18 cellular contexts compared by ENCODE assay signal in the genomic region with DNA sequence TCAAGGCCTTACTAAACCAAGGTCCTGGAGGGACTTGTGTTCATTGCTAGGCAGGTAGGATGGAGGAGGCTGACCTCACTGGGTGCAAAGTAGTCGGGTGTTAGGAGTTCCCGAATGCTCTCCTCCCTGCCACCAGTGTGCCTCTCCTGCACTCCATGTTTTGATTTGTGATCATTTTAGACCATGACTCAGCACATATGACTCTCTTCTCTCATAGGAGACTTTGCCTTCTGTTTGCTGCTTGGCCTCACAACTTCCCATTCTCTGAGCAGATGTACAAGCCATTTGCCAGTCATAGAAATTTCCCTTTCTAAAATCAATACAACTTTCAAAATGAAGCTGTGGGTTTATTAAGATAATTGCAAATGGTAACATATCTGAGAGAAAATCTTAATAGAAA. TPM values are rescaled to one million over a fixed set of nuclear protein-coding genes. Genes with fewer than 3 reads are reported as not detected.
DNase-seq lines count a peak whose midpoint lies in the region; ATAC-seq, FAIRE-seq and TF ChIP-seq lines count a peak whose summit lies in the region.
"Had no signal": no experiment of that assay in that cellular context is flagged by ENCODE, and none has a peak within 500 bp of the region (broad histone marks: within the 10 kb centered on the region; RNA-seq: fewer than 3 reads in every experiment).

No MANE protein-coding gene starts in this region.

- H4K20me1 ChIP-seq in IMR-90 (ENCODE audit: insufficient read depth, low read length) (no peaks in the 10 kb centered on the region), K562 (replicated peaks; ENCODE audit: control insufficient read depth, insufficient read depth, low read length) (no peaks in the 10 kb centered on the region)

- no CpG with 5 or more reads among the region's 2 CpGs for WGBS in IMR-90 (ENCODE audit: extremely low coverage in 2 of 2, insufficient read length in 1 of 2), 2 experiments
- 0% methylated on average over 2 of the region's 2 CpGs for WGBS in K562 (ENCODE audit: insufficient coverage, low coverage, missing lambda C conversion rate)

- peaks cover 12% of the 10 kb centered on the region for H3K4me1 Mint-ChIP-seq in glutamatergic neuron (ENCODE audit: low read depth, unreplicated experiment)
- H3K4me1 Mint-ChIP-seq: stimulated activated naive B cell treated with anti-CD40 and anti-IgM and Interleukin-4, amounts not matched to agents 10 μg/mL and 1 μg/mL and 100 μg/mL, for 72 hours had no signal

- no peak overlapping the region for H3K4me3 Mint-ChIP-seq in glutamatergic neuron (ENCODE audit: unreplicated experiment)
- H3K4me3 Mint-ChIP-seq: stimulated activated naive B cell treated with anti-CD40 and anti-IgM and Interleukin-4, amounts not matched to agents 10 μg/mL and 1 μg/mL and 100 μg/mL, for 72 hours had no signal

- H3K9ac ChIP-seq in IMR-90 (ENCODE audit: low read depth, low read length): no peak overlapping the region
- H3K9ac ChIP-seq in K562 (ENCODE audit: insufficient read depth in 1 of 2, low read depth in 2 of 2, low read length in 2 of 2): no peak overlapping the region

- H2BK20ac ChIP-seq in IMR-90 (ENCODE audit: low read depth, low read length): peak overlapping the region; percentile 83

- H3K4me1 ChIP-seq in IMR-90 (ENCODE audit: control insufficient read depth, insufficient read depth, low read length): peaks cover 8% of the 10 kb centered on the region
- no peaks in the 10 kb centered on the region for H3K4me1 ChIP-seq in K562 (replicated peaks in 1 of 2; ENCODE audit: control insufficient read depth in 2 of 2, insufficient read depth in 2 of 2, low read length in 2 of 2)
- H3K4me1 ChIP-seq: colonic mucosa, pancreas had no signal

- peak overlapping the region; percentile 1; the same call in 1 of the 3 replicates for H2BK15ac ChIP-seq in IMR-90 (ENCODE audit: low read depth, low read length)

- H2AK9ac ChIP-seq in IMR-90 (replicated peaks; ENCODE audit: low read depth, low read length, poor library complexity): peak overlapping the region; percentile 68

- POLR2A ChIA-PET in IMR-90 (lab: Charles Lee; ENCODE audit: unreplicated experiment) (no interaction called here), K562 (lab: Yijun Ruan, JAX) (no interaction called here)

- H3K27ac ChIP-seq in IMR-90 (ENCODE audit: insufficient read depth, low read length): no peak overlapping the region
- H3K27ac ChIP-seq in K562 (ENCODE audit: extremely low read depth, low read depth, low read length): no peak overlapping the region
- H3K27ac ChIP-seq: colonic mucosa, pancreas, RWPE1 had no signal

- H3K4ac ChIP-seq in IMR-90 (ENCODE audit: low read depth, low read length): peak overlapping the region; percentile 73

- intact Hi-C loops in IMR-90 (cut with micrococcal nuclease): no loop called here
- intact Hi-C loops in K562 (cut with micrococcal nuclease): no loop called here

- H3K18ac ChIP-seq in IMR-90 (ENCODE audit: low read depth, low read length): peak overlapping the region; percentile 92

- H3K27me3 ChIP-seq in IMR-90 (ENCODE audit: control insufficient read depth, insufficient read depth, low read length): no peaks in the 10 kb centered on the region
- no peaks in the 10 kb centered on the region for H3K27me3 ChIP-seq in K562 (ENCODE audit: control insufficient read depth in 2 of 2, insufficient read depth in 2 of 2, low read length in 2 of 2)
- H3K27me3 ChIP-seq: colonic mucosa, pancreas had no signal

- peak overlapping the region; percentile 60 for H3K14ac ChIP-seq in IMR-90 (replicated peaks; ENCODE audit: low read depth, low read length)

- TF ChIP-seq RAD21 in IMR-90 (IDR thresholded peaks at IDR 0.05; ENCODE audit: low read length): no peak
- TF ChIP-seq RAD21 in K562 (CRISPR knock-in tag; conservative IDR thresholded peaks at IDR 0.05 in 1 of 2, IDR thresholded peaks at IDR 0.05 in 1 of 2): no peak

- no peaks in the 10 kb centered on the region for H3K36me3 Mint-ChIP-seq in glutamatergic neuron (ENCODE audit: unreplicated experiment)
- H3K36me3 Mint-ChIP-seq: stimulated activated naive B cell treated with anti-CD40 and anti-IgM and Interleukin-4, amounts not matched to agents 10 μg/mL and 1 μg/mL and 100 μg/mL, for 72 hours had no signal

- no peaks in the 10 kb centered on the region for H3K9me1 ChIP-seq in IMR-90 (ENCODE audit: insufficient read depth, low read length)
- H3K9me1 ChIP-seq in K562 (ENCODE audit: control insufficient read depth, insufficient read depth, low read length): no peaks in the 10 kb centered on the region

- no peak for TF ChIP-seq POLR2A in IMR-90 (IDR thresholded peaks at IDR 0.05; ENCODE audit: low read depth, low read length)
- no peak for TF ChIP-seq POLR2A in K562 (conservative IDR thresholded peaks at IDR 0.05)

- peak overlapping the region; percentile 58; the same call in 1 of the 2 replicates for H4K91ac ChIP-seq in IMR-90 (ENCODE audit: insufficient read depth, low read depth, low read length)

- no peak for FAIRE-seq in K562 (lab: Jason Lieb, UNC)
- FAIRE-seq: pancreas had no signal

- no peak overlapping the region for H2AK5ac ChIP-seq in IMR-90 (ENCODE audit: low read depth, low read length)

- H3K79me1 ChIP-seq in IMR-90 (ENCODE audit: low read depth in 1 of 2, low read length in 2 of 2): no peaks in the 10 kb centered on the region

- in situ Hi-C loops in IMR-90 (cut with MboI; ENCODE audit: low sequenced_read_pairs) (no loop called here), K562 (cut with MboI) (no loop called here)

- peak overlapping the region; percentile 87 for H2AFZ ChIP-seq in IMR-90 (replicated peaks; ENCODE audit: low read length, poor library complexity)
- H2AFZ ChIP-seq in K562 (ENCODE audit: low read depth, low read length): no peak overlapping the region

- H3K23ac ChIP-seq in IMR-90 (ENCODE audit: low read depth, low read length): 0 out of 2 replicates have a peak overlapping the region, but pooled peaks have one; percentile 29

- H3K4me2 ChIP-seq in IMR-90 (ENCODE audit: low read depth, low read length) (no peak overlapping the region), K562 (ENCODE audit: insufficient read depth, low read length) (no peak overlapping the region)

- H3K36me3 ChIP-seq in IMR-90 (ENCODE audit: control insufficient read depth, insufficient read depth, low read length) (no peaks in the 10 kb centered on the region), K562 (ENCODE audit: control insufficient read depth, insufficient read depth, low read length) (no peaks in the 10 kb centered on the region)
- H3K36me3 ChIP-seq: colonic mucosa, pancreas had no signal

- ATAC-seq in IMR-90 (ENCODE audit: low read depth): peak; percentile 65; the same call in 1 of the 2 replicates
- ATAC-seq in K562: no peak
- ATAC-seq in HG03460 (IDR thresholded peaks at IDR 0.05; ENCODE audit: unreplicated experiment): no peak
- ATAC-seq: pancreas; stimulated activated naive B cell treated with anti-CD40 and anti-IgM and Interleukin-4, amounts not matched to agents 10 μg/mL and 1 μg/mL and 100 μg/mL, for 72 hours had no signal

- BruUV-seq in IMR-90 (replicated peaks; lab: Mats Ljungman, UMichigan) (no TSS peak), K562 (replicated peaks; lab: Mats Ljungman, UMichigan) (no TSS peak)

- CTCF ChIA-PET in IMR-90 (lab: Yijun Ruan, JAX) (no interaction called here), K562 (lab: Yijun Ruan, JAX; ENCODE audit: low intra/inter-chr PET ratio) (interaction anchor here (0.6 kb wide), 1 partner anchor 32 kb away, joined by 4 read pairs; no protein-coding TSS in a partner anchor)

- no peaks in the 10 kb centered on the region for H3K9me3 ChIP-seq in IMR-90 (ENCODE audit: control insufficient read depth, insufficient read depth, low read length)
- H3K9me3 ChIP-seq in K562 (replicated peaks; ENCODE audit: control insufficient read depth, insufficient read depth, low read depth, low read length): no peaks in the 10 kb centered on the region
- H3K9me3 ChIP-seq: colonic mucosa, pancreas had no signal

- dilution Hi-C loops in IMR-90 (cut with HindIII; ENCODE audit: low sequenced_read_pairs, unreplicated experiment): no loop called here

- H3K79me2 ChIP-seq in K562 (ENCODE audit: control insufficient read depth, insufficient read depth, low read length): no peaks in the 10 kb centered on the region

- peak overlapping the region; percentile 1 to 74; a peak in 3 of 4 replicates for H4K8ac ChIP-seq in IMR-90 (ENCODE audit: low read depth in 2 of 2, low read length in 2 of 2)

- no peak overlapping the region for H3K4me3 ChIP-seq in IMR-90 (ENCODE audit: insufficient read depth, low read depth, low read length)
- H3K4me3 ChIP-seq in K562: no peak overlapping the region
- H3K4me3 ChIP-seq: colonic mucosa, pancreas had no signal

- peak overlapping the region; percentile 38 for H3K27ac Mint-ChIP-seq in glutamatergic neuron (ENCODE audit: unreplicated experiment)
- H3K27ac Mint-ChIP-seq: stimulated activated naive B cell treated with anti-CD40 and anti-IgM and Interleukin-4, amounts not matched to agents 10 μg/mL and 1 μg/mL and 100 μg/mL, for 72 hours had no signal

- no peak overlapping the region for H3K56ac ChIP-seq in IMR-90 (ENCODE audit: extremely low read depth, insufficient read depth, low read length)

- peak; percentile 3 for DNase-seq in AG08395 (ENCODE audit: low spot score)
- DNase-seq in IMR-90: peak; percentile 49
- no peak for DNase-seq in K562 (ENCODE audit: extremely low read depth in 1 of 4, low spot score in 3 of 4)
- DNase-seq in glutamatergic neuron: no peak
- no peak for DNase-seq in mucosa of gallbladder (ENCODE audit: low spot score)
- DNase-seq in GDM1 (lab: John Stamatoyannopoulos, UW): no peak
- DNase-seq in stimulated activated CD4-positive, alpha-beta T cell treated with anti-CD3 and anti-CD28 coated beads, Interleukin-2, amount 100 ng/mL, for 24 hours: no peak
- DNase-seq: activated CD4-positive, CD25-positive, alpha-beta regulatory T cell; AML-193; amniotic stem cell; colonic mucosa; hippocampal formation; NCI-H526 treated with DMSO at 0.1 percent for 48 hours; pancreas; stimulated activated naive B cell treated with anti-CD40 and anti-IgM and Interleukin-4, amounts not matched to agents 10 μg/mL and 1 μg/mL and 100 μg/mL, for 72 hours; T-helper 1 cell had no signal

- TF ChIP-seq CTCF in IMR-90 (conservative IDR thresholded peaks at IDR 0.05; ENCODE audit: low read depth, low read length) (no peak), K562 (IDR thresholded peaks at IDR 0.05 in 2 of 3, conservative IDR thresholded peaks at IDR 0.05 in 1 of 3; ENCODE audit: insufficient read depth in 2 of 3, low read depth in 1 of 3, low read length in 3 of 3) (no peak), glutamatergic neuron (IDR thresholded peaks at IDR 0.05; ENCODE audit: partially characterized antibody, unreplicated experiment) (no peak)

- peak overlapping the region; percentile 32 for H2BK5ac ChIP-seq in IMR-90 (ENCODE audit: low read depth, low read length, poor library complexity, severe bottlenecking)

- peaks cover 2% of the 10 kb centered on the region for H3K9me3 Mint-ChIP-seq in glutamatergic neuron (ENCODE audit: unreplicated experiment)
- H3K9me3 Mint-ChIP-seq: stimulated activated naive B cell treated with anti-CD40 and anti-IgM and Interleukin-4, amounts not matched to agents 10 μg/mL and 1 μg/mL and 100 μg/mL, for 72 hours had no signal

- no peak overlapping the region; the same call in 1 of the 2 replicates for H4K5ac ChIP-seq in IMR-90 (ENCODE audit: low read depth, low read length)

- no peak for TF ChIP-seq EP300 in K562 (IDR thresholded peaks at IDR 0.05; ENCODE audit: low read length)

- peaks cover 1% of the 10 kb centered on the region for H3K27me3 Mint-ChIP-seq in glutamatergic neuron (ENCODE audit: unreplicated experiment)
- H3K27me3 Mint-ChIP-seq: stimulated activated naive B cell treated with anti-CD40 and anti-IgM and Interleukin-4, amounts not matched to agents 10 μg/mL and 1 μg/mL and 100 μg/mL, for 72 hours had no signal

- H2BK120ac ChIP-seq in IMR-90 (ENCODE audit: low read depth, low read length): peak overlapping the region; percentile 79

RNA-seq across cellular contexts. Expression of a gene that starts 46.6 kb away (rescaled TPM):
- total RNA-seq in IMR-90 (2012; rRNA removed): 63.9 and 71.2 TPM in 2 replicates
- polyA plus RNA-seq in IMR-90 (2012; rRNA removed): 23.6 and 26.4 TPM in 2 replicates
- 17.8 and 17.9 TPM in 2 replicates for polyA plus RNA-seq in IMR-90 (2012; cell fraction: cytosol; rRNA removed)
- polyA plus RNA-seq in IMR-90 (2012; cell fraction: nucleus; rRNA removed; ENCODE audit: low replicate concordance): 42.5 and 141 TPM in 2 replicates
- not detected in 2 replicates for total RNA-seq in K562 (2011; cell fraction: chromatin; rRNA removed; ENCODE audit: low replicate concordance)
- not detected in 2 replicates for total RNA-seq in K562 (2011; cell fraction: nucleolus; rRNA removed)
- total RNA-seq in K562 (2011; cell fraction: nucleoplasm; rRNA removed): 0.61 TPM in 1 of 2 replicates, not detected in the other
- not detected in 2 replicates for total RNA-seq in K562 (2014; rRNA removed)
- not detected in 2 replicates for total RNA-seq in K562 (2014; rRNA removed; fragmentation: Illumina TruSeq; extraction: Trizol)
- not detected in 2 replicates for total RNA-seq in K562 (2015; rRNA removed; fragmentation: Illumina TruSeq; extraction: Trizol)
- total RNA-seq in K562 (2021): 0.13 TPM in 1 of 2 replicates, not detected in the other
- 0.18 TPM in 1 of 2 replicates, not detected in the other for polyA plus RNA-seq in K562 (2011; rRNA removed)
- polyA plus RNA-seq in K562 (2011; cell fraction: cytosol; rRNA removed): 0.07 TPM in 1 of 2 replicates, not detected in the other
- polyA plus RNA-seq in K562 (2011; cell fraction: nucleus; rRNA removed): 0.18 TPM in 1 of 2 replicates, not detected in the other
- polyA plus RNA-seq in K562 (2012): not detected in 2 replicates
- not detected in 2 replicates for polyA plus RNA-seq in K562 (2014; fragmentation: Illumina TruSeq; extraction: Trizol)
- not detected for polyA plus RNA-seq in K562 (2014; fragmentation: Nextera tagmentation; extraction: Ambion mirVana)
- not detected in 2 replicates for polyA plus RNA-seq in K562 (2014; rRNA removed)
- polyA minus RNA-seq in K562 (2011; rRNA and poly(A)+ RNA removed): 0.36 and 0.77 TPM in 2 replicates
- polyA minus RNA-seq in K562 (2011; cell fraction: cytosol; rRNA and poly(A)+ RNA removed): 0.48 TPM in 1 of 2 replicates, not detected in the other
- 0.67 TPM in 1 of 2 replicates, not detected in the other for polyA minus RNA-seq in K562 (2011; cell fraction: nucleus; rRNA and poly(A)+ RNA removed)
- total RNA-seq in glutamatergic neuron (ENCODE audit: unreplicated experiment): 6.9 TPM
- 50.8 TPM for total RNA-seq in mucosa of gallbladder

Comparison
In these comparisons a context has a peak if more than half of its experiments do, and no peak if none do; other contexts are left out.
1. DNase-seq: peak in AG08395 (single experiment) and IMR-90 (single experiment); none in K562 (0 of 4), glutamatergic neuron (single experiment), mucosa of gallbladder (single experiment), GDM1 (single experiment) and stimulated activated CD4-positive, alpha-beta T cell treated with anti-CD3 and anti-CD28 coated beads, Interleukin-2, amount 100 ng/mL, for 24 hours (0 of 2).